Comparison of ENCODE assay signal across 12 cellular contexts in the genomic region with DNA sequence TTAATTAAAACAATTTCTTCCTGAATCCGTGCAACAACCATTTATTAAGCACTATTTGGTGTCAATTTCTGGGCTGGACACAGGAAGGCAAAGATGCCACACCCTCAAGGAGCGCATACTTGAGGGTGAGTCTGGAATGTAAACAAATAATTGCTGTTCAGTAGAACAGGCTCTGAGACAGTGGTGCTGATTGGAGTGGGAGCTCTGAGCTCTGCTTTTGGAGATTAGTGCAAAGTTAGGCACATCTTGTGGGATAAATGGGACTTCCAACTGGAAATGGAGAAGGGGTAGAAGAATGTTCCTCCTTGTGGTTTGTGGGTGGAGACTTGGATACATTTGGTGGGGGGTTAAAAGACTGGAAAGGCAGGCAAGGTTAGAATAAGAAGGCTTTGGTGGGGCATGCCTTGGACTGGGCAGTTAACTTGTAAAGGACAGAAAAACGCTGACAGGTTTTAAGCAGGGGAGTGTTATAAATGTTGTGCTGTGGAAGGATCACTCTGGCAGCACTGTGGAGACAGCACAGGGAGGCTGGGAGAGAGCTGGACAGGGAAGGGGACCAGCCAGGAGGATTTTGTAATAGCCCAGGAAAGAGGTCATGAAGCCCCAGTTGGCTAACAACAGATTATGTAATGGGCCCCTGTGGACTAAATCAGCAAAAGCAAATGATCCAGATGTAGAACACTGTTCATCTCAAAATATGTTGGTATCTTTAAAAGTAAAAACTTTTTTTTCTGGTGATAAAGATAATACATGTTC.
DNase-seq lines count a peak whose midpoint lies in the region; ATAC-seq and TF ChIP-seq lines count a peak whose summit lies in the region.
"Had no signal": no experiment of that assay in that cellular context is flagged by ENCODE, and none has a peak within 500 bp of the region (broad histone marks: within the 10 kb centered on the region; RNA-seq: fewer than 3 reads in every experiment).

No MANE protein-coding gene starts in this region.

- H3K4me3 Mint-ChIP-seq in activated naive CD8-positive, alpha-beta T cell treated with anti-CD3 and anti-CD28 coated beads, Interleukin-2, amount 50 U/mL, for 24 hours: no peak overlapping the region
- H3K4me3 Mint-ChIP-seq: activated naive CD8-positive, alpha-beta T cell treated with anti-CD3 and anti-CD28 coated beads, Interleukin-2, amount 10 ng/mL, durations not matched to agents 7 days and 5 days; nephron had no signal

- no peaks in the 10 kb centered on the region for H3K9me3 ChIP-seq in lower lobe of right lung

- H3K36me3 Mint-ChIP-seq in activated naive CD8-positive, alpha-beta T cell treated with anti-CD3 and anti-CD28 coated beads, Interleukin-2, amount 50 U/mL, for 24 hours (ENCODE audit: low read depth): no peaks in the 10 kb centered on the region
- H3K36me3 Mint-ChIP-seq: activated naive CD8-positive, alpha-beta T cell treated with anti-CD3 and anti-CD28 coated beads, Interleukin-2, amount 10 ng/mL, durations not matched to agents 7 days and 5 days had no signal

- H3K4me1 Mint-ChIP-seq in activated naive CD8-positive, alpha-beta T cell treated with anti-CD3 and anti-CD28 coated beads, Interleukin-2, amount 50 U/mL, for 24 hours: peaks cover 27% of the 10 kb centered on the region

- H3K27ac ChIP-seq in lower lobe of right lung: peak overlapping the region; percentile 25
- H3K27ac ChIP-seq: BLaER1 treated with 17β-estradiol and CSF1 and Interleukin-3, amounts not matched to agents 10 nM and 100 nM had no signal

- no peak for TF ChIP-seq CTCF in choroid plexus epithelial cell (conservative IDR thresholded peaks at IDR 0.05; ENCODE audit: low read depth, low read length)
- no peak for TF ChIP-seq CTCF in lower lobe of right lung (IDR thresholded peaks at IDR 0.05)

- intact Hi-C loops in lower lobe of right lung (cut with DNase I): no loop called here

- no peak for TF ChIP-seq RAD21 in Ishikawa (IDR thresholded peaks at IDR 0.05; ENCODE audit: low read depth)

- H3K4me1 ChIP-seq in lower lobe of right lung: peaks cover 14% of the 10 kb centered on the region

- no peaks in the 10 kb centered on the region for H3K36me3 ChIP-seq in lower lobe of right lung
- H3K36me3 ChIP-seq: BLaER1 treated with 17β-estradiol and CSF1 and Interleukin-3, amounts not matched to agents 10 nM and 100 nM had no signal

- peaks cover 1% of the 10 kb centered on the region for H3K27me3 Mint-ChIP-seq in activated naive CD8-positive, alpha-beta T cell treated with anti-CD3 and anti-CD28 coated beads, Interleukin-2, amount 50 U/mL, for 24 hours

- H3K4me3 ChIP-seq in choroid plexus epithelial cell (ENCODE audit: low read depth, low read length): no peak overlapping the region
- no peak overlapping the region for H3K4me3 ChIP-seq in lower lobe of right lung
- H3K4me3 ChIP-seq: BLaER1 treated with 17β-estradiol and CSF1 and Interleukin-3, amounts not matched to agents 10 nM and 100 nM had no signal

- peak; percentile 85 for ATAC-seq in lower lobe of right lung
- no peak for ATAC-seq in GM19351 (IDR thresholded peaks at IDR 0.05; ENCODE audit: unreplicated experiment)
- ATAC-seq in activated naive CD8-positive, alpha-beta T cell treated with anti-CD3 and anti-CD28 coated beads, Interleukin-2, amount 50 U/mL, for 24 hours: no peak

- TF ChIP-seq EP300 in Ishikawa (IDR thresholded peaks at IDR 0.05; ENCODE audit: borderline replicate concordance): no peak

- DNase-seq in AG08395 (ENCODE audit: low spot score) (peak; percentile 82), choroid plexus epithelial cell (ENCODE audit: low read depth) (peak; percentile 75), lower lobe of right lung (no peak), NCI-H1092 treated with DMSO at 0.1 percent for 48 hours (lab: John Stamatoyannopoulos, UW) (no peak)
- no peak for DNase-seq in activated CD4-positive, alpha-beta T cell treated with anti-CD3 and anti-CD28 coated beads, Interleukin-2, amount 50 U/mL, for 4 hours
- DNase-seq in activated naive CD8-positive, alpha-beta T cell treated with anti-CD3 and anti-CD28 coated beads, Interleukin-2, amount 50 U/mL, for 24 hours: no peak
- DNase-seq: activated CD4-positive, CD25-positive, alpha-beta regulatory T cell; activated naive CD8-positive, alpha-beta T cell treated with anti-CD3 and anti-CD28 coated beads, Interleukin-2, amount 10 ng/mL, durations not matched to agents 7 days and 5 days had no signal

- H3K27ac Mint-ChIP-seq in activated naive CD8-positive, alpha-beta T cell treated with anti-CD3 and anti-CD28 coated beads, Interleukin-2, amount 50 U/mL, for 24 hours: no peak overlapping the region
- H3K27ac Mint-ChIP-seq: activated naive CD8-positive, alpha-beta T cell treated with anti-CD3 and anti-CD28 coated beads, Interleukin-2, amount 10 ng/mL, durations not matched to agents 7 days and 5 days had no signal

- peaks cover 5% of the 10 kb centered on the region for H3K9me3 Mint-ChIP-seq in activated naive CD8-positive, alpha-beta T cell treated with anti-CD3 and anti-CD28 coated beads, Interleukin-2, amount 50 U/mL, for 24 hours
- H3K9me3 Mint-ChIP-seq: activated naive CD8-positive, alpha-beta T cell treated with anti-CD3 and anti-CD28 coated beads, Interleukin-2, amount 10 ng/mL, durations not matched to agents 7 days and 5 days; nephron had no signal

- no peaks in the 10 kb centered on the region for H3K27me3 ChIP-seq in lower lobe of right lung (ENCODE audit: low read depth)
- H3K27me3 ChIP-seq: BLaER1 treated with 17β-estradiol and CSF1 and Interleukin-3, amounts not matched to agents 10 nM and 100 nM had no signal

TF ChIP-seq in Ishikawa, 13 proteins besides CTCF, POLR2A, EP300 and RAD21:
- TF ChIP-seq EGR1 (IDR thresholded peaks at IDR 0.05): no peak
- TF ChIP-seq, protein P1, sequence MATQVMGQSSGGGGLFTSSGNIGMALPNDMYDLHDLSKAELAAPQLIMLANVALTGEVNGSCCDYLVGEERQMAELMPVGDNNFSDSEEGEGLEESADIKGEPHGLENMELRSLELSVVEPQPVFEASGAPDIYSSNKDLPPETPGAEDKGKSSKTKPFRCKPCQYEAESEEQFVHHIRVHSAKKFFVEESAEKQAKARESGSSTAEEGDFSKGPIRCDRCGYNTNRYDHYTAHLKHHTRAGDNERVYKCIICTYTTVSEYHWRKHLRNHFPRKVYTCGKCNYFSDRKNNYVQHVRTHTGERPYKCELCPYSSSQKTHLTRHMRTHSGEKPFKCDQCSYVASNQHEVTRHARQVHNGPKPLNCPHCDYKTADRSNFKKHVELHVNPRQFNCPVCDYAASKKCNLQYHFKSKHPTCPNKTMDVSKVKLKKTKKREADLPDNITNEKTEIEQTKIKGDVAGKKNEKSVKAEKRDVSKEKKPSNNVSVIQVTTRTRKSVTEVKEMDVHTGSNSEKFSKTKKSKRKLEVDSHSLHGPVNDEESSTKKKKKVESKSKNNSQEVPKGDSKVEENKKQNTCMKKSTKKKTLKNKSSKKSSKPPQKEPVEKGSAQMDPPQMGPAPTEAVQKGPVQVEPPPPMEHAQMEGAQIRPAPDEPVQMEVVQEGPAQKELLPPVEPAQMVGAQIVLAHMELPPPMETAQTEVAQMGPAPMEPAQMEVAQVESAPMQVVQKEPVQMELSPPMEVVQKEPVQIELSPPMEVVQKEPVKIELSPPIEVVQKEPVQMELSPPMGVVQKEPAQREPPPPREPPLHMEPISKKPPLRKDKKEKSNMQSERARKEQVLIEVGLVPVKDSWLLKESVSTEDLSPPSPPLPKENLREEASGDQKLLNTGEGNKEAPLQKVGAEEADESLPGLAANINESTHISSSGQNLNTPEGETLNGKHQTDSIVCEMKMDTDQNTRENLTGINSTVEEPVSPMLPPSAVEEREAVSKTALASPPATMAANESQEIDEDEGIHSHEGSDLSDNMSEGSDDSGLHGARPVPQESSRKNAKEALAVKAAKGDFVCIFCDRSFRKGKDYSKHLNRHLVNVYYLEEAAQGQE (IDR thresholded peaks at IDR 0.05; ENCODE audit: low read depth): no peak
- peak; percentile 77 for TF ChIP-seq TEAD4 (IDR thresholded peaks at IDR 0.05)
- no peak for TF ChIP-seq YY1 (IDR thresholded peaks at IDR 0.05; ENCODE audit: low read depth)
- TF ChIP-seq, protein P2, sequence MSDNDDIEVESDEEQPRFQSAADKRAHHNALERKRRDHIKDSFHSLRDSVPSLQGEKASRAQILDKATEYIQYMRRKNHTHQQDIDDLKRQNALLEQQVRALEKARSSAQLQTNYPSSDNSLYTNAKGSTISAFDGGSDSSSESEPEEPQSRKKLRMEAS (IDR thresholded peaks at IDR 0.05): 0 out of 2 replicates have a peak, but pooled peaks have one; percentile 22
- no peak for TF ChIP-seq CEBPB (IDR thresholded peaks at IDR 0.05)

Comparison
In these comparisons a context has a peak if more than half of its experiments do, and no peak if none do; other contexts are left out.
1. DNase-seq: peak in AG08395 (single experiment) and choroid plexus epithelial cell (single experiment); none in lower lobe of right lung (single experiment), NCI-H1092 treated with DMSO at 0.1 percent for 48 hours (single experiment), activated CD4-positive, alpha-beta T cell treated with anti-CD3 and anti-CD28 coated beads, Interleukin-2, amount 50 U/mL, for 4 hours (0 of 2) and activated naive CD8-positive, alpha-beta T cell treated with anti-CD3 and anti-CD28 coated beads, Interleukin-2, amount 50 U/mL, for 24 hours (single experiment).
2. ATAC-seq: peak in lower lobe of right lung (2 of 2); none in GM19351 (single experiment) and activated naive CD8-positive, alpha-beta T cell treated with anti-CD3 and anti-CD28 coated beads, Interleukin-2, amount 50 U/mL, for 24 hours (single experiment).